34 cellular contexts compared by ENCODE assay signal in genomic region chr3:43030162-43030935, GRCh38. TPM values are rescaled to one million over a fixed set of nuclear protein-coding genes. Genes with fewer than 3 reads are reported as not detected.
"Had no signal": no experiment of that assay in that cellular context is flagged by ENCODE, and none has a peak within 500 bp of the region (broad histone marks: within the 10 kb centered on the region; RNA-seq: fewer than 3 reads in every experiment).

No MANE protein-coding gene starts in this region.

- ATAC-seq: activated naive CD4-positive, alpha-beta T cell treated with anti-CD3 and anti-CD28 coated beads, Interleukin-2, amount 50 U/mL, for 72 hours; activated T-cell treated with anti-CD3 and anti-CD28 coated beads, Interleukin-2, amount 50 U/mL, for 4 hours; Panc1 had no signal

- H3K4me2 ChIP-seq: SK-N-SH had no signal

- DNase-seq: activated B cell treated with CpG ODN at 0.5 μM for 24 hours; activated CD4-positive, alpha-beta memory T cell treated with anti-CD3 and anti-CD28 coated beads for 36 hours; activated CD4-positive, alpha-beta T cell treated with anti-CD3 and anti-CD28 coated beads for 4 hours; activated CD4-positive, alpha-beta T cell treated with anti-CD3 and anti-CD28 coated beads, Interleukin-2, amount 50 U/mL, for 1 hour; activated CD4-positive, CD25-positive, alpha-beta regulatory T cell treated with anti-CD3 and anti-CD28 coated beads, Interleukin-2, amount 50 U/mL, for 72 hours; activated gamma-delta T cell treated with Interleukin-2 at 50 U/mL for 16 hours; activated naive CD4-positive, alpha-beta T cell treated with anti-CD3 and anti-CD28 coated beads for 36 hours; activated T-cell treated with anti-CD3 and anti-CD28 coated beads for 4 hours; activated T-cell treated with anti-CD3 and anti-CD28 coated beads, Interleukin-2, amount 50 U/mL, for 4 hours; central memory CD4-positive, alpha-beta T cell; Kasumi-1; KBM-7; MG63; NCI-H1048; NCI-H1105 treated with DMSO at 0.1 percent for 48 hours; NCI-H1436; NCI-H1694; NCI-H1930; NCI-H2081 treated with DMSO at 0.1 percent for 48 hours; NCI-H226; NCI-H446 treated with DMSO at 0.1 percent for 48 hours; NCI-H524; SHP77; SK-N-SH had no signal

- H3K4me3 ChIP-seq: adrenal gland, MG63, SJSA1 had no signal

- H3K36me3 ChIP-seq: adrenal gland, MG63, SJSA1 had no signal

- H3K9ac ChIP-seq: SK-N-SH had no signal

- H3K4me1 ChIP-seq: adrenal gland, SJSA1 had no signal

- H3K4me3 Mint-ChIP-seq: activated B cell treated with CpG ODN at 0.5 μM for 24 hours; activated CD4-positive, alpha-beta memory T cell treated with anti-CD3 and anti-CD28 coated beads for 36 hours; activated naive CD4-positive, alpha-beta T cell treated with anti-CD3 and anti-CD28 coated beads for 36 hours; activated T-cell treated with anti-CD3 and anti-CD28 coated beads, Interleukin-2, amount 50 U/mL, for 4 hours; activated T-helper 1 cell treated with anti-CD3 and anti-CD28 coated beads, Interleukin-12 subunit alpha, Interleukin-12 subunit beta, Interleukin-2, Interleukin-4 antibody, amounts not matched to agents 30 ng/mL and 10 ng/mL and 1 ng/mL, durations not matched to agents 14 hours and 24 hours and 36 hours; brain; IgD-negative memory B cell; T-helper 1 cell treated with Interleukin-12 subunit alpha and Interleukin-12 subunit beta and Interleukin-4 antibody, amounts not matched to agents 30 μg/mL and 1 μg/mL, for 36 hours had no signal

- H3K27me3 ChIP-seq: adrenal gland, MG63, SJSA1 had no signal

- H3K27me3 Mint-ChIP-seq: activated CD4-positive, alpha-beta memory T cell treated with anti-CD3 and anti-CD28 coated beads for 36 hours; brain had no signal

- H3K27ac ChIP-seq: adrenal gland, SJSA1, VCaP had no signal

- H3K36me3 Mint-ChIP-seq: activated CD4-positive, alpha-beta memory T cell treated with anti-CD3 and anti-CD28 coated beads for 36 hours; activated naive CD4-positive, alpha-beta T cell treated with anti-CD3 and anti-CD28 coated beads, Interleukin-2, amount 50 U/mL, for 72 hours; brain; IgD-negative memory B cell had no signal

- H3K9me2 ChIP-seq: SK-N-SH had no signal

- H3K27ac Mint-ChIP-seq: activated B cell treated with CpG ODN at 0.5 μM for 24 hours; activated CD4-positive, alpha-beta memory T cell treated with anti-CD3 and anti-CD28 coated beads for 36 hours; activated naive CD4-positive, alpha-beta T cell treated with anti-CD3 and anti-CD28 coated beads for 36 hours; activated T-helper 1 cell treated with anti-CD3 and anti-CD28 coated beads, Interleukin-12 subunit alpha, Interleukin-12 subunit beta, Interleukin-2, Interleukin-4 antibody, amounts not matched to agents 30 ng/mL and 10 ng/mL and 1 ng/mL, durations not matched to agents 14 hours and 24 hours and 36 hours; brain; IgD-negative memory B cell; T-helper 1 cell treated with Interleukin-12 subunit alpha and Interleukin-12 subunit beta and Interleukin-4 antibody, amounts not matched to agents 30 μg/mL and 1 μg/mL, for 36 hours had no signal

- H3K9me3 ChIP-seq: adrenal gland, MG63, SJSA1, SK-N-SH had no signal

- H3K4me1 Mint-ChIP-seq: activated B cell treated with CpG ODN at 0.5 μM for 24 hours had no signal

- H3K9me3 Mint-ChIP-seq: activated B cell treated with CpG ODN at 0.5 μM for 24 hours; activated CD4-positive, alpha-beta memory T cell treated with anti-CD3 and anti-CD28 coated beads for 36 hours; activated naive CD4-positive, alpha-beta T cell treated with anti-CD3 and anti-CD28 coated beads for 36 hours; activated naive CD4-positive, alpha-beta T cell treated with anti-CD3 and anti-CD28 coated beads, Interleukin-2, amount 50 U/mL, for 72 hours; activated T-cell treated with anti-CD3 and anti-CD28 coated beads, Interleukin-2, amount 50 U/mL, for 4 hours; activated T-helper 1 cell treated with anti-CD3 and anti-CD28 coated beads, Interleukin-12 subunit alpha, Interleukin-12 subunit beta, Interleukin-2, Interleukin-4 antibody, amounts not matched to agents 30 ng/mL and 10 ng/mL and 1 ng/mL, durations not matched to agents 14 hours and 24 hours and 36 hours; brain; T-helper 1 cell treated with Interleukin-12 subunit alpha and Interleukin-12 subunit beta and Interleukin-4 antibody, amounts not matched to agents 30 μg/mL and 1 μg/mL, for 36 hours had no signal

RNA-seq across cellular contexts. Expression of gene GASK1A, which starts 51.2 kb away (rescaled TPM):
- total RNA-seq: activated B cell treated with CpG ODN at 0.5 μM for 24 hours; activated CD4-positive, alpha-beta memory T cell treated with anti-CD3 and anti-CD28 coated beads for 36 hours; activated naive CD4-positive, alpha-beta T cell treated with anti-CD3 and anti-CD28 coated beads for 36 hours; activated naive CD4-positive, alpha-beta T cell treated with anti-CD3 and anti-CD28 coated beads, Interleukin-2, amount 50 U/mL, for 72 hours; activated T-cell treated with anti-CD3 and anti-CD28 coated beads, Interleukin-2, amount 50 U/mL, for 4 hours; activated T-helper 1 cell treated with anti-CD3 and anti-CD28 coated beads, Interleukin-12 subunit alpha, Interleukin-12 subunit beta, Interleukin-2, Interleukin-4 antibody, amounts not matched to agents 30 ng/mL and 10 ng/mL and 1 ng/mL, durations not matched to agents 14 hours and 24 hours and 36 hours; RPMI7951; SJSA1 had no signal
- polyA plus RNA-seq: IgD-negative memory B cell, SK-N-SH had no signal
